25 cellular contexts compared by ENCODE assay signal in the genomic region with DNA sequence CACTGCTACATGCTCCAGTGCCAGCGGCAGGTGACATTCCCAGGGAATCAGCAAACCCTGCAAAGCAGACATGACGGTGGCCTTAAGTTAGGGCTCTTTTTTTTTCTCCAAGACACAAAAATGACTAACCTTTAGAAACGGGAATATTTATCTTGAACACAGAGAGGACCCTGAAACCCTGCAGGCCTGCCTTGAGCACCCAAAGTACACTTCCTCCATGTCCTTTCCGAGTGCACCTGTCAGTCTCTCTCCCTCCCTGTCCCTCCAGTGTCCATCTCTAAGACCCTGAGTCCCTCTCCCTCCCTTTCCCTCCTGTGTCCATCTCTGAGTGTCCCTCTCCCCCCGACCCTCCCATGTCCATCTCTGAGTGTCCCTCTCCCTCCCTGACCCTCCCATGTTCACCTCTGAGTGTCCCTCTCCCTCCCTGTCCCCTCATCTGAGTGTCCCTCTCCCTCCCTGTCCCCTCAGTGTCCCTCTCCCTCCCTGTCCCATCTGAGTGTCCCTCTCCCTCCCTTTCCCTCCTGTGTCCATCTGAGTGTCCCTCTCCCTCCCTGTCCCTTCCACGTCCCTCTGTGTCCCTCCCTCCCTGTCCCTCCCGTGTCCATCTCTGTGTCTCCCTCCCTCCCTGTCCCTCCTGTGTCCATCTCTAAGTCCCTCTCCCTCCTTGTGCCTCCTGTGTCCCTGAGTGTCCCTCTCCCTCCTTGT. TPM values are rescaled to one million over a fixed set of nuclear protein-coding genes. Genes with fewer than 3 reads are reported as not detected.
DNase-seq lines count a peak whose midpoint lies in the region; ATAC-seq and TF ChIP-seq lines count a peak whose summit lies in the region.
"Had no signal": no experiment of that assay in that cellular context is flagged by ENCODE, and none has a peak within 500 bp of the region (broad histone marks: within the 10 kb centered on the region; RNA-seq: fewer than 3 reads in every experiment).

No MANE protein-coding gene starts in this region.

- H2AK5ac ChIP-seq in neuronal stem cell (ENCODE audit: low read depth, low read length) = no peak overlapping the region

- no peak overlapping the region for H3K4ac ChIP-seq in neuronal stem cell (ENCODE audit: low read length)

- no peak overlapping the region for H2BK12ac ChIP-seq in neuronal stem cell (ENCODE audit: low read length)

- peak overlapping the region; percentile 14 for H3K14ac ChIP-seq in neuronal stem cell (ENCODE audit: low read length)

- intact Hi-C loops in dendritic cell treated with granulocyte-macrophage colony-stimulating factor and Interleukin-4, amounts not matched to agents 40 ng/mL and 50 ng/mL, for 4 days (cut with micrococcal nuclease) = no loop called here

- H3K27ac Mint-ChIP-seq in HFFc6 = 0 out of 2 replicates have a peak overlapping the region, but pooled peaks have one; percentile 93
- peak overlapping the region; percentile 50 for H3K27ac Mint-ChIP-seq in dendritic cell treated with granulocyte-macrophage colony-stimulating factor and Interleukin-4, amounts not matched to agents 40 ng/mL and 50 ng/mL, for 4 days
- H3K27ac Mint-ChIP-seq: activated naive CD8-positive, alpha-beta T cell; T-helper 2 cell treated with Interferon-gamma antibody and Interleukin-4, amounts not matched to agents 5 μg/mL and 100 μg/mL, for 36 hours had no signal

- no peak overlapping the region for H3K27ac ChIP-seq in neuronal stem cell (replicated peaks; ENCODE audit: low read length)
- H3K27ac ChIP-seq: GM23248, heart left ventricle, thoracic aorta had no signal

- no peak overlapping the region for H4K91ac ChIP-seq in neuronal stem cell (ENCODE audit: low read depth, low read length, poor library complexity)

- WGBS in neuronal stem cell (ENCODE audit: extremely low coverage in 2 of 2, insufficient read length in 2 of 2, insufficient replicate concordance in 1 of 2), 2 donors = no CpG with 5 or more reads among the region's 7 CpGs

- H2AFZ ChIP-seq in neuronal stem cell (ENCODE audit: low read length) = no peak overlapping the region
- H2AFZ ChIP-seq: GM23248 had no signal

- H2BK5ac ChIP-seq in neuronal stem cell (ENCODE audit: low read length) = no peak overlapping the region

- no peak overlapping the region for H2BK120ac ChIP-seq in neuronal stem cell (ENCODE audit: low read depth, low read length)

- peaks cover 0 to 3% (median 0%) of the 10 kb centered on the region in 3 experiments for H3K27me3 ChIP-seq in neuronal stem cell (ENCODE audit: control insufficient read depth in 3 of 3, insufficient read depth in 3 of 3, low read depth in 1 of 3, low read length in 3 of 3)
- H3K27me3 ChIP-seq: heart left ventricle had no signal

- ATAC-seq in GM19397 (IDR thresholded peaks at IDR 0.05; ENCODE audit: unreplicated experiment) = no peak
- ATAC-seq: left colon; naive thymus-derived CD4-positive, alpha-beta T cell had no signal

- H3K23ac ChIP-seq in neuronal stem cell (ENCODE audit: low read depth, low read length, poor library complexity) = peak overlapping the region; percentile 3

- no peaks in the 10 kb centered on the region for H3K9me3 ChIP-seq in neuronal stem cell (replicated peaks in 1 of 2; ENCODE audit: control insufficient read depth in 2 of 2, insufficient read depth in 1 of 2, low read depth in 1 of 2, low read length in 2 of 2)
- H3K9me3 ChIP-seq: heart left ventricle, thoracic aorta had no signal

- peak overlapping the region in 1 of 2 donors; percentile 39 for H3K4me3 ChIP-seq in neuronal stem cell (ENCODE audit: low read length in 2 of 2)
- H3K4me3 ChIP-seq: GM23248, heart left ventricle, smooth muscle cell, thoracic aorta had no signal

- peak overlapping the region; percentile 66 for H3K9ac ChIP-seq in neuronal stem cell (ENCODE audit: low read depth, low read length, poor library complexity)
- H3K9ac ChIP-seq: GM23248 had no signal

- H3K79me1 ChIP-seq in neuronal stem cell (ENCODE audit: low read depth, low read length) = no peaks in the 10 kb centered on the region

- H3K18ac ChIP-seq in neuronal stem cell (ENCODE audit: low read length) = no peak overlapping the region

- H3K4me3 Mint-ChIP-seq in HFFc6 = no peak overlapping the region
- no peak overlapping the region for H3K4me3 Mint-ChIP-seq in dendritic cell treated with granulocyte-macrophage colony-stimulating factor and Interleukin-4, amounts not matched to agents 40 ng/mL and 50 ng/mL, for 4 days
- H3K4me3 Mint-ChIP-seq: activated naive CD8-positive, alpha-beta T cell; CD14-positive monocyte; T-helper 2 cell treated with Interferon-gamma antibody and Interleukin-4, amounts not matched to agents 5 μg/mL and 100 μg/mL, for 36 hours had no signal

- no peak overlapping the region for H3K4me2 ChIP-seq in neuronal stem cell (ENCODE audit: insufficient read depth, low read length, poor library complexity, severe bottlenecking)
- H3K4me2 ChIP-seq: smooth muscle cell had no signal

- H3K9me3 Mint-ChIP-seq in HFFc6 = no peaks in the 10 kb centered on the region
- no peaks in the 10 kb centered on the region for H3K9me3 Mint-ChIP-seq in dendritic cell treated with granulocyte-macrophage colony-stimulating factor and Interleukin-4, amounts not matched to agents 40 ng/mL and 50 ng/mL, for 4 days
- H3K9me3 Mint-ChIP-seq: CD14-positive monocyte; T-helper 2 cell treated with Interferon-gamma antibody and Interleukin-4, amounts not matched to agents 5 μg/mL and 100 μg/mL, for 36 hours had no signal

- no peak overlapping the region for H2BK15ac ChIP-seq in neuronal stem cell (ENCODE audit: low read length)

- TF ChIP-seq CTCF in HFFc6 (IDR thresholded peaks at IDR 0.05) = no peak

- no peak overlapping the region for H4K8ac ChIP-seq in neuronal stem cell (ENCODE audit: low read depth, low read length)

- peaks cover 0 to 2% of the 10 kb centered on the region in 2 donors for H3K4me1 ChIP-seq in neuronal stem cell (ENCODE audit: control insufficient read depth in 2 of 2, insufficient read depth in 1 of 2, low read depth in 1 of 2, low read length in 2 of 2)
- H3K4me1 ChIP-seq: heart left ventricle had no signal

- peaks cover 7% of the 10 kb centered on the region for H3K27me3 Mint-ChIP-seq in HFFc6 (ENCODE audit: insufficient read depth)
- peaks cover 20% of the 10 kb centered on the region for H3K27me3 Mint-ChIP-seq in dendritic cell treated with granulocyte-macrophage colony-stimulating factor and Interleukin-4, amounts not matched to agents 40 ng/mL and 50 ng/mL, for 4 days
- H3K27me3 Mint-ChIP-seq: activated naive CD8-positive, alpha-beta T cell; naive thymus-derived CD4-positive, alpha-beta T cell had no signal

- peaks cover 55% of the 10 kb centered on the region for H3K4me1 Mint-ChIP-seq in HFFc6 (ENCODE audit: low read depth)
- H3K4me1 Mint-ChIP-seq in dendritic cell treated with granulocyte-macrophage colony-stimulating factor and Interleukin-4, amounts not matched to agents 40 ng/mL and 50 ng/mL, for 4 days (ENCODE audit: low read depth) = peaks cover 29% of the 10 kb centered on the region

- H3K36me3 ChIP-seq in neuronal stem cell (replicated peaks in 1 of 2; ENCODE audit: control insufficient read depth in 2 of 2, insufficient read depth in 2 of 2, low read length in 2 of 2) = peaks cover 0 to 4% of the 10 kb centered on the region in 2 donors
- H3K36me3 ChIP-seq: thoracic aorta had no signal

- H3K36me3 Mint-ChIP-seq in HFFc6 (ENCODE audit: low read depth) = no peaks in the 10 kb centered on the region
- H3K36me3 Mint-ChIP-seq in dendritic cell treated with granulocyte-macrophage colony-stimulating factor and Interleukin-4, amounts not matched to agents 40 ng/mL and 50 ng/mL, for 4 days (ENCODE audit: low read depth) = peaks cover 8% of the 10 kb centered on the region
- H3K36me3 Mint-ChIP-seq: activated naive CD8-positive, alpha-beta T cell; CD14-positive monocyte; naive thymus-derived CD4-positive, alpha-beta T cell had no signal

- DNase-seq in H4 (ENCODE audit: low spot score) (peak; percentile 17), HFFc6 (no peak), neuronal stem cell (ENCODE audit: low spot score) (no peak), hepatic stellate cell (ENCODE audit: low spot score) (no peak), amygdala (lab: John Stamatoyannopoulos, UW) (no peak)
- DNase-seq: activated CD4-positive, alpha-beta T cell treated with anti-CD3 and anti-CD28 coated beads for 48 hours; effector CD4-positive, alpha-beta T cell; foreskin fibroblast; GM23248; heart left ventricle; naive thymus-derived CD4-positive, alpha-beta T cell; NCI-H187 treated with DMSO at 0.1 percent for 48 hours; NCI-H2227 treated with DMSO at 0.1 percent for 48 hours; retina; stimulated activated CD4-positive, alpha-beta T cell treated with anti-CD3 and anti-CD28 coated beads, Interleukin-2, amount 100 ng/mL, for 24 hours had no signal

RNA-seq across cellular contexts. Expression of a gene that starts 51.2 kb away (rescaled TPM):
- 0.06 TPM in 1 of 2 replicates, not detected in the other for total RNA-seq in H4 (2014; rRNA removed; shearing (Covaris generic))
- under 1 TPM in 2 of 6 experiments, not detected in 4; 0.11 to 0.41 TPM for total RNA-seq in HFFc6 (2021; fragmentation: NEBNext Ultra II Directional; extraction: Animal tissue kit (Norgen Biotek cat#: 25700))
- 0.79 TPM for polyA plus RNA-seq in neuronal stem cell (2013, experiment 1 of 2)
- polyA plus RNA-seq in neuronal stem cell (2013, experiment 2 of 2) = 0.65 TPM
- total RNA-seq: epithelial cell of proximal tubule, osteocyte, smooth muscle cell had no signal
- polyA plus RNA-seq: CD14-positive monocyte; naive thymus-derived CD4-positive, alpha-beta T cell; smooth muscle cell had no signal
